ENCODE assay signal across 17 cellular contexts in genomic region chr3:188267790-188268333, GRCh38.
A peak's percentile ranks its signal among the peaks of the same experiment; 100 is the strongest.
DNase-seq lines count a peak whose midpoint lies in the region; ATAC-seq and TF ChIP-seq lines count a peak whose summit lies in the region.
"Had no signal": no experiment of that assay in that cellular context is flagged by ENCODE, and none has a peak within 500 bp of the region (broad histone marks: within the 10 kb centered on the region; RNA-seq: fewer than 3 reads in every experiment).

No MANE protein-coding gene starts in this region.

- TF ChIP-seq CTCF in SK-N-SH (IDR thresholded peaks at IDR 0.05) (no peak), endothelial cell (IDR thresholded peaks at IDR 0.05; ENCODE audit: unreplicated experiment) (no peak), neural progenitor cell (IDR thresholded peaks at IDR 0.05) (no peak), upper lobe of left lung (IDR thresholded peaks at IDR 0.05) (no peak), GM10266 (IDR thresholded peaks at IDR 0.05; ENCODE audit: control insufficient read depth, insufficient read depth, low read depth, missing control alignments) (no peak)

- peaks cover 2 to 66% of the 10 kb centered on the region in 2 experiments for H3K4me1 ChIP-seq in SK-N-SH (ENCODE audit: control insufficient read depth in 1 of 2, insufficient read depth in 2 of 2, low read depth in 1 of 2, low read length in 1 of 2)
- H3K4me1 ChIP-seq in neural progenitor cell: peaks cover 43% of the 10 kb centered on the region
- H3K4me1 ChIP-seq in upper lobe of left lung: peaks cover 63 to 89% (median 79%) of the 10 kb centered on the region in 4 donors

- WGBS in SK-N-SH (ENCODE audit: low lambda C conversion rate): 70% methylated on average over 6 of the region's 7 CpGs
- 90 to 92% methylated on average over 7 of the region's 7 CpGs for WGBS in upper lobe of left lung, 2 donors

- H3K27me3 Mint-ChIP-seq in endothelial cell (ENCODE audit: unreplicated experiment) (peaks cover 3% of the 10 kb centered on the region), neural progenitor cell (ENCODE audit: insufficient read depth, low read depth) (no peaks in the 10 kb centered on the region)
- H3K27me3 Mint-ChIP-seq: activated B cell treated with CpG ODN at 0.5 μM for 24 hours; activated naive CD8-positive, alpha-beta T cell had no signal

- H3F3A ChIP-seq in SK-N-SH (replicated peaks; ENCODE audit: insufficient read depth) (peaks cover 77% of the 10 kb centered on the region), neural progenitor cell (ENCODE audit: low read depth) (peaks cover 8% of the 10 kb centered on the region)

- no peak for TF ChIP-seq POLR2A in upper lobe of left lung (IDR thresholded peaks at IDR 0.05)

- H3K9me3 Mint-ChIP-seq in endothelial cell (ENCODE audit: unreplicated experiment) (no peaks in the 10 kb centered on the region), neural progenitor cell (no peaks in the 10 kb centered on the region)
- H3K9me3 Mint-ChIP-seq: activated B cell treated with CpG ODN at 0.5 μM for 24 hours; stimulated activated effector memory CD8-positive, alpha-beta T cell treated with anti-CD3 and anti-CD28 coated beads, Interleukin-12 subunit alpha, Interleukin-12 subunit beta, amount 100 ng/mL, for 72 hours had no signal

- H4K20me1 ChIP-seq in SK-N-SH (ENCODE audit: insufficient read depth): no peaks in the 10 kb centered on the region
- no peaks in the 10 kb centered on the region for H4K20me1 ChIP-seq in neural progenitor cell (ENCODE audit: low read depth)

- H3K27me3 ChIP-seq in SK-N-SH (ENCODE audit: insufficient read depth): no peaks in the 10 kb centered on the region
- no peaks in the 10 kb centered on the region for H3K27me3 ChIP-seq in neural progenitor cell
- no peaks in the 10 kb centered on the region for H3K27me3 ChIP-seq in upper lobe of left lung

- ATAC-seq in SK-N-SH treated with all-trans-retinoic acid at 6 μM for 48 hours (no peak), upper lobe of left lung (ENCODE audit: low FRiP score in 2 of 2) (no peak), GM19452 (IDR thresholded peaks at IDR 0.05; ENCODE audit: unreplicated experiment) (no peak)
- ATAC-seq: stimulated activated effector memory CD8-positive, alpha-beta T cell treated with anti-CD3 and anti-CD28 coated beads, Interleukin-12 subunit alpha, Interleukin-12 subunit beta, amount 100 ng/mL, for 72 hours had no signal

- H3K4me2 ChIP-seq in SK-N-SH (peak overlapping the region; percentile 81), neural progenitor cell (peak overlapping the region; percentile 13)

- DNase-seq in SK-N-SH (no peak), endothelial cell (ENCODE audit: low spot score) (no peak), neural progenitor cell (ENCODE audit: low spot score) (no peak), upper lobe of left lung (no peak), GM10266 (ENCODE audit: extremely low spot score) (no peak), SK-N-DZ (ENCODE audit: low spot score) (no peak)
- DNase-seq: 8988T; activated B cell treated with CpG ODN at 0.5 μM for 24 hours; Calu3; NCI-H2227 treated with DMSO at 0.1 percent for 48 hours; posterior cingulate gyrus; stimulated activated CD4-positive, alpha-beta T cell treated with anti-CD3 and anti-CD28 coated beads, Interleukin-4, amount 100 ng/mL, for 24 hours; SW 1271 had no signal

- CTCF ChIA-PET in SK-N-SH (lab: Yijun Ruan, JAX): no interaction called here

- H3K79me2 ChIP-seq in SK-N-SH (ENCODE audit: insufficient read depth) (peaks cover 63% of the 10 kb centered on the region), neural progenitor cell (ENCODE audit: low read depth) (peaks cover 4% of the 10 kb centered on the region)

- H3K36me3 Mint-ChIP-seq in endothelial cell (ENCODE audit: low read depth, unreplicated experiment) (peaks cover 4% of the 10 kb centered on the region), neural progenitor cell (peaks cover 9% of the 10 kb centered on the region)
- H3K36me3 Mint-ChIP-seq: stimulated activated effector memory CD8-positive, alpha-beta T cell treated with anti-CD3 and anti-CD28 coated beads, Interleukin-12 subunit alpha, Interleukin-12 subunit beta, amount 100 ng/mL, for 72 hours had no signal

- POLR2A ChIA-PET in SK-N-SH (lab: Yijun Ruan, JAX): no interaction called here

- H3K4me3 ChIP-seq in SK-N-SH (ENCODE audit: low read depth in 2 of 2, low read length in 1 of 2) (no peak overlapping the region), neural progenitor cell (no peak overlapping the region), upper lobe of left lung (no peak overlapping the region)

- TF ChIP-seq EP300 in SK-N-SH (IDR thresholded peaks at IDR 0.05; ENCODE audit: borderline replicate concordance in 1 of 2, low read depth in 1 of 2, low read length in 1 of 2) (no peak), upper lobe of left lung (IDR thresholded peaks at IDR 0.05) (no peak)

- H3K9me3 ChIP-seq in SK-N-SH (no peaks in the 10 kb centered on the region), neural progenitor cell (ENCODE audit: low read depth) (no peaks in the 10 kb centered on the region), upper lobe of left lung (no peaks in the 10 kb centered on the region)

- H3K36me3 ChIP-seq in SK-N-SH (replicated peaks in 1 of 2; ENCODE audit: control insufficient read depth in 1 of 2, insufficient read depth in 2 of 2, low read length in 1 of 2) (peaks cover 0 to 4% of the 10 kb centered on the region in 2 experiments), neural progenitor cell (no peaks in the 10 kb centered on the region), upper lobe of left lung (no peaks in the 10 kb centered on the region)

- H3K4me1 Mint-ChIP-seq in endothelial cell (ENCODE audit: unreplicated experiment) (peaks cover 34% of the 10 kb centered on the region), neural progenitor cell (peaks cover 35% of the 10 kb centered on the region)

- H3K4me3 Mint-ChIP-seq in endothelial cell (ENCODE audit: unreplicated experiment) (no peak overlapping the region), neural progenitor cell (no peak overlapping the region)
- H3K4me3 Mint-ChIP-seq: activated B cell treated with CpG ODN at 0.5 μM for 24 hours; activated naive CD8-positive, alpha-beta T cell; stimulated activated effector memory CD8-positive, alpha-beta T cell treated with anti-CD3 and anti-CD28 coated beads, Interleukin-12 subunit alpha, Interleukin-12 subunit beta, amount 100 ng/mL, for 72 hours had no signal

- peak overlapping the region in 1 of 2 experiments; percentile 99; a peak in 2 of 4 replicates for H3K27ac ChIP-seq in SK-N-SH (ENCODE audit: low read depth in 2 of 2, low read length in 1 of 2)
- H3K27ac ChIP-seq in neural progenitor cell: peak overlapping the region; percentile 24
- peak overlapping the region; percentile 78 to 86 (median 81) for H3K27ac ChIP-seq in upper lobe of left lung

- H3K27ac Mint-ChIP-seq in endothelial cell (ENCODE audit: unreplicated experiment) (peak overlapping the region; percentile 53), neural progenitor cell (no peak overlapping the region)
- H3K27ac Mint-ChIP-seq: activated B cell treated with CpG ODN at 0.5 μM for 24 hours; activated naive CD8-positive, alpha-beta T cell; stimulated activated effector memory CD8-positive, alpha-beta T cell treated with anti-CD3 and anti-CD28 coated beads, Interleukin-12 subunit alpha, Interleukin-12 subunit beta, amount 100 ng/mL, for 72 hours had no signal

- H3K9me2 ChIP-seq in SK-N-SH: no peaks in the 10 kb centered on the region

- H3K9ac ChIP-seq in SK-N-SH (no peak overlapping the region), neural progenitor cell (no peak overlapping the region)

- no peak for TF ChIP-seq RAD21 in SK-N-SH (IDR thresholded peaks at IDR 0.05; ENCODE audit: low read length)

- no peak overlapping the region for H2AFZ ChIP-seq in SK-N-SH (ENCODE audit: low read depth)
- no peak overlapping the region for H2AFZ ChIP-seq in neural progenitor cell (replicated peaks)

TF ChIP-seq in SK-N-SH, 30 proteins besides CTCF, POLR2A, EP300 and RAD21 (continues in another document):
- TF ChIP-seq MXI1 (IDR thresholded peaks at IDR 0.05; ENCODE audit: low read depth, low read length) (no peak), SMC3 (IDR thresholded peaks at IDR 0.05; ENCODE audit: low read depth, low read length) (no peak), FOSL2 (IDR thresholded peaks at IDR 0.05; ENCODE audit: borderline replicate concordance, low read depth) (no peak), SIN3A (IDR thresholded peaks at IDR 0.05; ENCODE audit: borderline replicate concordance, low read depth, low read length) (no peak), YY1 (IDR thresholded peaks at IDR 0.05; ENCODE audit: low read depth) (no peak), TEAD4 (IDR thresholded peaks at IDR 0.05; ENCODE audit: borderline replicate concordance, insufficient read depth) (no peak), FOXM1 (IDR thresholded peaks at IDR 0.05; ENCODE audit: low read depth) (no peak)

TF ChIP-seq in SK-N-SH treated with all-trans-retinoic acid at 6 μM for 48 hours, 23 proteins besides CTCF, POLR2A, EP300 and RAD21 (continues in another document):
- TF ChIP-seq, protein P1, sequence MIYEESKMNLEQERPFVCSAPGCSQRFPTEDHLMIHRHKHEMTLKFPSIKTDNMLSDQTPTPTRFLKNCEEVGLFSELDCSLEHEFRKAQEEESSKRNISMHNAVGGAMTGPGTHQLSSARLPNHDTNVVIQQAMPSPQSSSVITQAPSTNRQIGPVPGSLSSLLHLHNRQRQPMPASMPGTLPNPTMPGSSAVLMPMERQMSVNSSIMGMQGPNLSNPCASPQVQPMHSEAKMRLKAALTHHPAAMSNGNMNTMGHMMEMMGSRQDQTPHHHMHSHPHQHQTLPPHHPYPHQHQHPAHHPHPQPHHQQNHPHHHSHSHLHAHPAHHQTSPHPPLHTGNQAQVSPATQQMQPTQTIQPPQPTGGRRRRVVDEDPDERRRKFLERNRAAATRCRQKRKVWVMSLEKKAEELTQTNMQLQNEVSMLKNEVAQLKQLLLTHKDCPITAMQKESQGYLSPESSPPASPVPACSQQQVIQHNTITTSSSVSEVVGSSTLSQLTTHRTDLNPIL (CRISPR knock-in tag; IDR thresholded peaks at IDR 0.05; ENCODE audit: low read depth): no peak
- no peak for TF ChIP-seq ARNTL (CRISPR knock-in tag; IDR thresholded peaks at IDR 0.05; ENCODE audit: borderline replicate concordance, low read depth)
- TF ChIP-seq ZNF8 (CRISPR knock-in tag; IDR thresholded peaks at IDR 0.05): no peak
